In the genomic region with DNA sequence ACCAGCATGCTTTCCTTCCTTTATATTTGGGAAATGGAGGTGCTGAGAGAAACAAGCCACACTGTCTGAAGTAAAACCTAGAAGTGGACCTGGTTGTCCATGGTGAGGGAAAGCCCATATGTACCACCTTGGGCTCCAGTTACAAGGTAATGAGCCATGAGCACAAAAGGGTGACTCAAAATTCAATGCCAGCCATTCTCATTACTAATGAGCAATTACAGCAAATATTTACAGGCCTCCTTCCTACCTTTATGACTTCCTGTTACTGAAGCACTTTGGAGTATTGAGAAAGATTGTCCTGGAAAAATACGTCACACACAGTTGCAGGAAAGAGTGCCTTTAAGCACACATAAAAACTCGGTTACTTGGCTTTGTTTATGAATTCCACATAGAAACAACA, we compare ENCODE assay signal across 1 cellular context.
TF ChIP-seq lines count a peak whose summit lies in the region.

No MANE protein-coding gene starts in this region.

TF ChIP-seq in HepG2, 621 proteins besides CTCF, POLR2A, EP300 and RAD21 (continued from another document and continues in another):
- TF ChIP-seq HOXA9 (CRISPR knock-in tag; IDR thresholded peaks at IDR 0.05; ENCODE audit: borderline replicate concordance) = no peak
- no peak for TF ChIP-seq ZNF510 (CRISPR knock-in tag; IDR thresholded peaks at IDR 0.05; ENCODE audit: low read depth)
- TF ChIP-seq ZNF207 (IDR thresholded peaks at IDR 0.05; ENCODE audit: borderline replicate concordance) = no peak
- no peak for TF ChIP-seq SAFB2 (CRISPR knock-in tag; IDR thresholded peaks at IDR 0.05; ENCODE audit: borderline replicate concordance, low read depth)
- TF ChIP-seq, protein P1, sequence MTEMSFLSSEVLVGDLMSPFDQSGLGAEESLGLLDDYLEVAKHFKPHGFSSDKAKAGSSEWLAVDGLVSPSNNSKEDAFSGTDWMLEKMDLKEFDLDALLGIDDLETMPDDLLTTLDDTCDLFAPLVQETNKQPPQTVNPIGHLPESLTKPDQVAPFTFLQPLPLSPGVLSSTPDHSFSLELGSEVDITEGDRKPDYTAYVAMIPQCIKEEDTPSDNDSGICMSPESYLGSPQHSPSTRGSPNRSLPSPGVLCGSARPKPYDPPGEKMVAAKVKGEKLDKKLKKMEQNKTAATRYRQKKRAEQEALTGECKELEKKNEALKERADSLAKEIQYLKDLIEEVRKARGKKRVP (CRISPR knock-in tag; IDR thresholded peaks at IDR 0.05) = peak in 1 of 2 experiments; percentile 83; a peak in 2 of 4 replicates
- peak; percentile 6 for TF ChIP-seq YY1 (IDR thresholded peaks at IDR 0.05; ENCODE audit: insufficient read depth, insufficient replicate concordance, low read depth, low read length)
- TF ChIP-seq TCF7L2 (IDR thresholded peaks at IDR 0.05; ENCODE audit: low read depth, low read length) = no peak
- TF ChIP-seq ZNF775 (CRISPR knock-in tag; IDR thresholded peaks at IDR 0.05; ENCODE audit: borderline replicate concordance) = no peak
- no peak for TF ChIP-seq ZNF776 (CRISPR knock-in tag; IDR thresholded peaks at IDR 0.05)
- no peak for TF ChIP-seq ZNF232 (CRISPR knock-in tag; IDR thresholded peaks at IDR 0.05; ENCODE audit: borderline replicate concordance)
- TF ChIP-seq ZBTB7A (CRISPR knock-in tag; IDR thresholded peaks at IDR 0.05) = no peak
- peak; percentile 62; the same call in 1 of the 2 replicates for TF ChIP-seq GATAD1 (CRISPR knock-in tag; IDR thresholded peaks at IDR 0.05)
- no peak for TF ChIP-seq ZBTB42 (CRISPR knock-in tag; IDR thresholded peaks at IDR 0.05)
- no peak for TF ChIP-seq ZNF234 (CRISPR knock-in tag; conservative IDR thresholded peaks at IDR 0.05)
- TF ChIP-seq, protein P2, sequence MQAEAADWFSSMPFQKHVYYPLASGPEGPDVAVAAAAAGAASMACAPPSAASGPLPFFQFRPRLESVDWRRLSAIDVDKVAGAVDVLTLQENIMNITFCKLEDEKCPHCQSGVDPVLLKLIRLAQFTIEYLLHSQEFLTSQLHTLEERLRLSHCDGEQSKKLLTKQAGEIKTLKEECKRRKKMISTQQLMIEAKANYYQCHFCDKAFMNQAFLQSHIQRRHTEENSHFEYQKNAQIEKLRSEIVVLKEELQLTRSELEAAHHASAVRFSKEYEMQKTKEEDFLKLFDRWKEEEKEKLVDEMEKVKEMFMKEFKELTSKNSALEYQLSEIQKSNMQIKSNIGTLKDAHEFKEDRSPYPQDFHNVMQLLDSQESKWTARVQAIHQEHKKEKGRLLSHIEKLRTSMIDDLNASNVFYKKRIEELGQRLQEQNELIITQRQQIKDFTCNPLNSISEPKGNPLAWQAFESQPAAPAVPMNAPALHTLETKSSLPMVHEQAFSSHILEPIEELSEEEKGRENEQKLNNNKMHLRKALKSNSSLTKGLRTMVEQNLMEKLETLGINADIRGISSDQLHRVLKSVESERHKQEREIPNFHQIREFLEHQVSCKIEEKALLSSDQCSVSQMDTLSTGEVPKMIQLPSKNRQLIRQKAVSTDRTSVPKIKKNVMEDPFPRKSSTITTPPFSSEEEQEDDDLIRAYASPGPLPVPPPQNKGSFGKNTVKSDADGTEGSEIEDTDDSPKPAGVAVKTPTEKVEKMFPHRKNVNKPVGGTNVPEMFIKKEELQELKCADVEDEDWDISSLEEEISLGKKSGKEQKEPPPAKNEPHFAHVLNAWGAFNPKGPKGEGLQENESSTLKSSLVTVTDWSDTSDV (CRISPR knock-in tag; IDR thresholded peaks at IDR 0.05) = no peak
- TF ChIP-seq, protein P3, sequence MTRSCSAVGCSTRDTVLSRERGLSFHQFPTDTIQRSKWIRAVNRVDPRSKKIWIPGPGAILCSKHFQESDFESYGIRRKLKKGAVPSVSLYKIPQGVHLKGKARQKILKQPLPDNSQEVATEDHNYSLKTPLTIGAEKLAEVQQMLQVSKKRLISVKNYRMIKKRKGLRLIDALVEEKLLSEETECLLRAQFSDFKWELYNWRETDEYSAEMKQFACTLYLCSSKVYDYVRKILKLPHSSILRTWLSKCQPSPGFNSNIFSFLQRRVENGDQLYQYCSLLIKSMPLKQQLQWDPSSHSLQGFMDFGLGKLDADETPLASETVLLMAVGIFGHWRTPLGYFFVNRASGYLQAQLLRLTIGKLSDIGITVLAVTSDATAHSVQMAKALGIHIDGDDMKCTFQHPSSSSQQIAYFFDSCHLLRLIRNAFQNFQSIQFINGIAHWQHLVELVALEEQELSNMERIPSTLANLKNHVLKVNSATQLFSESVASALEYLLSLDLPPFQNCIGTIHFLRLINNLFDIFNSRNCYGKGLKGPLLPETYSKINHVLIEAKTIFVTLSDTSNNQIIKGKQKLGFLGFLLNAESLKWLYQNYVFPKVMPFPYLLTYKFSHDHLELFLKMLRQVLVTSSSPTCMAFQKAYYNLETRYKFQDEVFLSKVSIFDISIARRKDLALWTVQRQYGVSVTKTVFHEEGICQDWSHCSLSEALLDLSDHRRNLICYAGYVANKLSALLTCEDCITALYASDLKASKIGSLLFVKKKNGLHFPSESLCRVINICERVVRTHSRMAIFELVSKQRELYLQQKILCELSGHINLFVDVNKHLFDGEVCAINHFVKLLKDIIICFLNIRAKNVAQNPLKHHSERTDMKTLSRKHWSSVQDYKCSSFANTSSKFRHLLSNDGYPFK (CRISPR knock-in tag; IDR thresholded peaks at IDR 0.05; ENCODE audit: borderline replicate concordance) = no peak
- peak; percentile 97 for TF ChIP-seq MED1 (CRISPR knock-in tag; IDR thresholded peaks at IDR 0.05)
- TF ChIP-seq HOXA5 (CRISPR knock-in tag; IDR thresholded peaks at IDR 0.05) = peak; percentile 22; the same call in 1 of the 2 replicates
- TF ChIP-seq ZSCAN30 (CRISPR knock-in tag; IDR thresholded peaks at IDR 0.05) = no peak
- peak; percentile 84 for TF ChIP-seq SKI (IDR thresholded peaks at IDR 0.05; ENCODE audit: partially characterized antibody)
- TF ChIP-seq THAP11 (CRISPR knock-in tag; IDR thresholded peaks at IDR 0.05) = peak; percentile 79
- TF ChIP-seq, protein P4, sequence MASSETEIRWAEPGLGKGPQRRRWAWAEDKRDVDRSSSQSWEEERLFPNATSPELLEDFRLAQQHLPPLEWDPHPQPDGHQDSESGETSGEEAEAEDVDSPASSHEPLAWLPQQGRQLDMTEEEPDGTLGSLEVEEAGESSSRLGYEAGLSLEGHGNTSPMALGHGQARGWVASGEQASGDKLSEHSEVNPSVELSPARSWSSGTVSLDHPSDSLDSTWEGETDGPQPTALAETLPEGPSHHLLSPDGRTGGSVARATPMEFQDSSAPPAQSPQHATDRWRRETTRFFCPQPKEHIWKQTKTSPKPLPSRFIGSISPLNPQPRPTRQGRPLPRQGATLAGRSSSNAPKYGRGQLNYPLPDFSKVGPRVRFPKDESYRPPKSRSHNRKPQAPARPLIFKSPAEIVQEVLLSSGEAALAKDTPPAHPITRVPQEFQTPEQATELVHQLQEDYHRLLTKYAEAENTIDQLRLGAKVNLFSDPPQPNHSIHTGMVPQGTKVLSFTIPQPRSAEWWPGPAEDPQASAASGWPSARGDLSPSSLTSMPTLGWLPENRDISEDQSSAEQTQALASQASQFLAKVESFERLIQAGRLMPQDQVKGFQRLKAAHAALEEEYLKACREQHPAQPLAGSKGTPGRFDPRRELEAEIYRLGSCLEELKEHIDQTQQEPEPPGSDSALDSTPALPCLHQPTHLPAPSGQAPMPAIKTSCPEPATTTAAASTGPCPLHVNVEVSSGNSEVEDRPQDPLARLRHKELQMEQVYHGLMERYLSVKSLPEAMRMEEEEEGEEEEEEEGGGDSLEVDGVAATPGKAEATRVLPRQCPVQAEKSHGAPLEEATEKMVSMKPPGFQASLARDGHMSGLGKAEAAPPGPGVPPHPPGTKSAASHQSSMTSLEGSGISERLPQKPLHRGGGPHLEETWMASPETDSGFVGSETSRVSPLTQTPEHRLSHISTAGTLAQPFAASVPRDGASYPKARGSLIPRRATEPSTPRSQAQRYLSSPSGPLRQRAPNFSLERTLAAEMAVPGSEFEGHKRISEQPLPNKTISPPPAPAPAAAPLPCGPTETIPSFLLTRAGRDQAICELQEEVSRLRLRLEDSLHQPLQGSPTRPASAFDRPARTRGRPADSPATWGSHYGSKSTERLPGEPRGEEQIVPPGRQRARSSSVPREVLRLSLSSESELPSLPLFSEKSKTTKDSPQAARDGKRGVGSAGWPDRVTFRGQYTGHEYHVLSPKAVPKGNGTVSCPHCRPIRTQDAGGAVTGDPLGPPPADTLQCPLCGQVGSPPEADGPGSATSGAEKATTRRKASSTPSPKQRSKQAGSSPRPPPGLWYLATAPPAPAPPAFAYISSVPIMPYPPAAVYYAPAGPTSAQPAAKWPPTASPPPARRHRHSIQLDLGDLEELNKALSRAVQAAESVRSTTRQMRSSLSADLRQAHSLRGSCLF (CRISPR knock-in tag; IDR thresholded peaks at IDR 0.05; ENCODE audit: borderline replicate concordance) = no peak
- TF ChIP-seq, protein P5, sequence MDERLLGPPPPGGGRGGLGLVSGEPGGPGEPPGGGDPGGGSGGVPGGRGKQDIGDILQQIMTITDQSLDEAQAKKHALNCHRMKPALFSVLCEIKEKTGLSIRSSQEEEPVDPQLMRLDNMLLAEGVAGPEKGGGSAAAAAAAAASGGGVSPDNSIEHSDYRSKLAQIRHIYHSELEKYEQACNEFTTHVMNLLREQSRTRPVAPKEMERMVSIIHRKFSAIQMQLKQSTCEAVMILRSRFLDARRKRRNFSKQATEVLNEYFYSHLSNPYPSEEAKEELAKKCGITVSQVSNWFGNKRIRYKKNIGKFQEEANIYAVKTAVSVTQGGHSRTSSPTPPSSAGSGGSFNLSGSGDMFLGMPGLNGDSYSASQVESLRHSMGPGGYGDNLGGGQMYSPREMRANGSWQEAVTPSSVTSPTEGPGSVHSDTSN (CRISPR knock-in tag; IDR thresholded peaks at IDR 0.05) = no peak
- TF ChIP-seq JUND (CRISPR knock-in tag; IDR thresholded peaks at IDR 0.05) = peak; percentile 60; the same call in 1 of the 2 replicates
- TF ChIP-seq NCOA2 (CRISPR knock-in tag; IDR thresholded peaks at IDR 0.05) = peak; percentile 97
- TF ChIP-seq SP4 (CRISPR knock-in tag; IDR thresholded peaks at IDR 0.05) = no peak
- no peak for TF ChIP-seq MAFG (CRISPR knock-in tag; IDR thresholded peaks at IDR 0.05)
- TF ChIP-seq, protein P6, sequence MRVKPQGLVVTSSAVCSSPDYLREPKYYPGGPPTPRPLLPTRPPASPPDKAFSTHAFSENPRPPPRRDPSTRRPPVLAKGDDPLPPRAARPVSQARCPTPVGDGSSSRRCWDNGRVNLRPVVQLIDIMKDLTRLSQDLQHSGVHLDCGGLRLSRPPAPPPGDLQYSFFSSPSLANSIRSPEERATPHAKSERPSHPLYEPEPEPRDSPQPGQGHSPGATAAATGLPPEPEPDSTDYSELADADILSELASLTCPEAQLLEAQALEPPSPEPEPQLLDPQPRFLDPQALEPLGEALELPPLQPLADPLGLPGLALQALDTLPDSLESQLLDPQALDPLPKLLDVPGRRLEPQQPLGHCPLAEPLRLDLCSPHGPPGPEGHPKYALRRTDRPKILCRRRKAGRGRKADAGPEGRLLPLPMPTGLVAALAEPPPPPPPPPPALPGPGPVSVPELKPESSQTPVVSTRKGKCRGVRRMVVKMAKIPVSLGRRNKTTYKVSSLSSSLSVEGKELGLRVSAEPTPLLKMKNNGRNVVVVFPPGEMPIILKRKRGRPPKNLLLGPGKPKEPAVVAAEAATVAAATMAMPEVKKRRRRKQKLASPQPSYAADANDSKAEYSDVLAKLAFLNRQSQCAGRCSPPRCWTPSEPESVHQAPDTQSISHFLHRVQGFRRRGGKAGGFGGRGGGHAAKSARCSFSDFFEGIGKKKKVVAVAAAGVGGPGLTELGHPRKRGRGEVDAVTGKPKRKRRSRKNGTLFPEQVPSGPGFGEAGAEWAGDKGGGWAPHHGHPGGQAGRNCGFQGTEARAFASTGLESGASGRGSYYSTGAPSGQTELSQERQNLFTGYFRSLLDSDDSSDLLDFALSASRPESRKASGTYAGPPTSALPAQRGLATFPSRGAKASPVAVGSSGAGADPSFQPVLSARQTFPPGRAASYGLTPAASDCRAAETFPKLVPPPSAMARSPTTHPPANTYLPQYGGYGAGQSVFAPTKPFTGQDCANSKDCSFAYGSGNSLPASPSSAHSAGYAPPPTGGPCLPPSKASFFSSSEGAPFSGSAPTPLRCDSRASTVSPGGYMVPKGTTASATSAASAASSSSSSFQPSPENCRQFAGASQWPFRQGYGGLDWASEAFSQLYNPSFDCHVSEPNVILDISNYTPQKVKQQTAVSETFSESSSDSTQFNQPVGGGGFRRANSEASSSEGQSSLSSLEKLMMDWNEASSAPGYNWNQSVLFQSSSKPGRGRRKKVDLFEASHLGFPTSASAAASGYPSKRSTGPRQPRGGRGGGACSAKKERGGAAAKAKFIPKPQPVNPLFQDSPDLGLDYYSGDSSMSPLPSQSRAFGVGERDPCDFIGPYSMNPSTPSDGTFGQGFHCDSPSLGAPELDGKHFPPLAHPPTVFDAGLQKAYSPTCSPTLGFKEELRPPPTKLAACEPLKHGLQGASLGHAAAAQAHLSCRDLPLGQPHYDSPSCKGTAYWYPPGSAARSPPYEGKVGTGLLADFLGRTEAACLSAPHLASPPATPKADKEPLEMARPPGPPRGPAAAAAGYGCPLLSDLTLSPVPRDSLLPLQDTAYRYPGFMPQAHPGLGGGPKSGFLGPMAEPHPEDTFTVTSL (CRISPR knock-in tag; IDR thresholded peaks at IDR 0.05; ENCODE audit: borderline replicate concordance) = peak; percentile 96
- no peak for TF ChIP-seq U2AF1 (optimal IDR thresholded peaks at IDR 0.05; ENCODE audit: low read depth, low read length)
- TF ChIP-seq, protein P7, sequence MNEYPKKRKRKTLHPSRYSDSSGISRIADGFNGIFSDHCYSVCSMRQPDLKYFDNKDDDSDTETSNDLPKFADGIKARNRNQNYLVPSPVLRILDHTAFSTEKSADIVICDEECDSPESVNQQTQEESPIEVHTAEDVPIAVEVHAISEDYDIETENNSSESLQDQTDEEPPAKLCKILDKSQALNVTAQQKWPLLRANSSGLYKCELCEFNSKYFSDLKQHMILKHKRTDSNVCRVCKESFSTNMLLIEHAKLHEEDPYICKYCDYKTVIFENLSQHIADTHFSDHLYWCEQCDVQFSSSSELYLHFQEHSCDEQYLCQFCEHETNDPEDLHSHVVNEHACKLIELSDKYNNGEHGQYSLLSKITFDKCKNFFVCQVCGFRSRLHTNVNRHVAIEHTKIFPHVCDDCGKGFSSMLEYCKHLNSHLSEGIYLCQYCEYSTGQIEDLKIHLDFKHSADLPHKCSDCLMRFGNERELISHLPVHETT (CRISPR knock-in tag; conservative IDR thresholded peaks at IDR 0.05) = 0 out of 2 replicates have a peak, but pooled peaks have one; percentile 40
- TF ChIP-seq ZNF367 (CRISPR knock-in tag; IDR thresholded peaks at IDR 0.05; ENCODE audit: borderline replicate concordance) = no peak
- TF ChIP-seq MAFK (conservative IDR thresholded peaks at IDR 0.05 in 1 of 2, IDR thresholded peaks at IDR 0.05 in 1 of 2; ENCODE audit: low read length in 2 of 2) = no peak; a peak in 1 of 4 replicates
- no peak for TF ChIP-seq ZNF552 (CRISPR knock-in tag; IDR thresholded peaks at IDR 0.05; ENCODE audit: borderline replicate concordance)
- TF ChIP-seq ZNF768 (CRISPR knock-in tag; IDR thresholded peaks at IDR 0.05) = no peak
- no peak for TF ChIP-seq NR2C2 (CRISPR knock-in tag; IDR thresholded peaks at IDR 0.05; ENCODE audit: borderline replicate concordance)
- TF ChIP-seq ZSCAN20 (CRISPR knock-in tag; IDR thresholded peaks at IDR 0.05; ENCODE audit: borderline replicate concordance) = peak; percentile 14; the same call in 1 of the 2 replicates
- TF ChIP-seq NCOA1 (CRISPR knock-in tag; IDR thresholded peaks at IDR 0.05) = no peak
